ENCODE assay signal across 1 cellular context in the genomic region with DNA sequence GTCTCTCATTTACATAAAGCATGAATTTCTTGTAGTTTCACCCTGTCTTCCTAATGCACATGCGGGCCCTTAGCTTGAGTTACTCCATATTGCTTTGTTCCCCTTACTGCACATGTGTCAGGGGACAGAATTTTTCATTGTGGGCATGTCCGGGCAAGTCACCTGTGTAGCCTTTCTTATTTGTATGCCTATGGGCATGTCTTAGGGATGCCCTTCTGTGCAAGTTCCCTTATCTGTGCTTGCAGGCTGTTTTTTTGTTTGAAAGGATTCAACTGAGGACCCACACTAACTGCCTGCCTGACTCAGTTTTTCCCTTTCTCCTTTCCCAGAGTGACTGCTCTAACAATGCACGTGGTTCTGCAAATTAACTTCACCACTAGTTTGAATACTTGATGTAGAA.
TF ChIP-seq lines count a peak whose summit lies in the region.

No MANE protein-coding gene starts in this region.

TF ChIP-seq in HepG2, 621 proteins besides CTCF, POLR2A, EP300 and RAD21:
- TF ChIP-seq TP53 (CRISPR knock-in tag; conservative IDR thresholded peaks at IDR 0.05): peak; percentile 57; the same call in 1 of the 2 replicates
- no peak for TF ChIP-seq PCBP2 (optimal IDR thresholded peaks at IDR 0.05; ENCODE audit: low read depth, low read length, poor library complexity, severe bottlenecking)
